In genomic region chr2:21055451-21055850, GRCh38 we compare ENCODE assay signal across 29 cellular contexts. TPM values are rescaled to one million over a fixed set of nuclear protein-coding genes. Genes with fewer than 3 reads are reported as not detected.
"Had no signal": no experiment of that assay in that cellular context is flagged by ENCODE, and none has a peak within 500 bp of the region (broad histone marks: within the 10 kb centered on the region; RNA-seq: fewer than 3 reads in every experiment).

No MANE protein-coding gene starts in this region.

- FAIRE-seq: endothelial cell of umbilical vein, islet of Langerhans, urothelium cell line had no signal

- H3K27ac ChIP-seq: colonic mucosa, esophagus muscularis mucosa, foreskin keratinocyte, gastroesophageal sphincter, heart right ventricle, left lung, prostate gland, right atrium auricular region, skin epidermis, testis, tibial nerve, upper lobe of left lung had no signal

- H3K4me1 ChIP-seq: colonic mucosa, esophagus muscularis mucosa, foreskin keratinocyte, gastroesophageal sphincter, heart right ventricle, left lung, prostate gland, right atrium auricular region, testis, tibial nerve, upper lobe of left lung had no signal

- DNase-seq: colonic mucosa; effector CD8-positive, alpha-beta T cell; foreskin keratinocyte; heart right ventricle; hippocampal formation; left cardiac atrium; left lung; mesenchymal stem cell; midbrain; naive thymus-derived CD4-positive, alpha-beta T cell; nucleus accumbens; spleen; stimulated activated CD4-positive, alpha-beta T cell treated with anti-CD3 and anti-CD28 coated beads, Interleukin-4, amount 100 ng/mL, for 4 hours; stimulated activated naive CD8-positive, alpha-beta T cell treated with anti-CD3 and anti-CD28 coated beads, Interleukin-15, Interleukin-2, amounts not matched to agents 100 U/mL and 50 U/mL, for 24 hours; substantia nigra; testis; upper lobe of left lung had no signal

- H3K9me3 ChIP-seq: colonic mucosa, esophagus muscularis mucosa, gastroesophageal sphincter, heart right ventricle, left lung, prostate gland, right atrium auricular region, spleen, testis, tibial nerve, upper lobe of left lung had no signal

- H3K36me3 ChIP-seq: colonic mucosa, esophagus muscularis mucosa, gastroesophageal sphincter, heart right ventricle, left lung, prostate gland, right atrium auricular region, spleen, tibial nerve, upper lobe of left lung had no signal

- H3K27me3 ChIP-seq: colonic mucosa, esophagus muscularis mucosa, foreskin keratinocyte, gastroesophageal sphincter, left lung, right atrium auricular region, spleen, testis, tibial nerve, upper lobe of left lung had no signal

- H3K4me3 ChIP-seq: colonic mucosa, esophagus muscularis mucosa, gastroesophageal sphincter, heart right ventricle, left lung, prostate gland, right atrium auricular region, skin epidermis, spleen, testis, tibial nerve, upper lobe of left lung had no signal

RNA-seq across cellular contexts. Expression of gene APOB, which starts 11.6 kb away (rescaled TPM):
- total RNA-seq: epithelial cell of proximal tubule; foreskin keratinocyte; kidney epithelial cell; naive thymus-derived CD4-positive, alpha-beta T cell had no signal
- polyA plus RNA-seq: fibroblast of lung; foreskin keratinocyte; naive thymus-derived CD4-positive, alpha-beta T cell had no signal
